In the genomic region with DNA sequence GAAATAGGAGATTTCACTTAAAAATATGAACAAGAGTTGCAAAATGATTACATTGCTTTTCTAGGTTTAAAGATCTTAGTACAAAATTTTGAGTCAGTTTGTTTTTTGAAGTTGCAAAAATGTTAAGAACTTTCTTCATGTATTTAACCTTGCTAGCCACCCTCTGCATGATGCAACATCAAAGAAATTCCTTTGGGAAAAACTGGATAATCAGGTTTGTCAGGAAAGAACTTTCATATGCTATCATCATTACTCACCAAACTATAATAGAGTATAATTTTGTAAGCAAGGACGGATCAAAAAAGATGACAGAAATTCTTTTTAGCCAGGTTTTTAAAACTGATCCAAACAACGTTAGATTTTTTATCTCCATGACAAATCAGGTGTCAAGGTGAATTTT, we compare ENCODE assay signal across 1 cellular context.
TF ChIP-seq lines count a peak whose summit lies in the region.

No MANE protein-coding gene starts in this region.

TF ChIP-seq in GM23338, 12 proteins besides CTCF, POLR2A, EP300 and RAD21:
- TF ChIP-seq, protein P1, sequence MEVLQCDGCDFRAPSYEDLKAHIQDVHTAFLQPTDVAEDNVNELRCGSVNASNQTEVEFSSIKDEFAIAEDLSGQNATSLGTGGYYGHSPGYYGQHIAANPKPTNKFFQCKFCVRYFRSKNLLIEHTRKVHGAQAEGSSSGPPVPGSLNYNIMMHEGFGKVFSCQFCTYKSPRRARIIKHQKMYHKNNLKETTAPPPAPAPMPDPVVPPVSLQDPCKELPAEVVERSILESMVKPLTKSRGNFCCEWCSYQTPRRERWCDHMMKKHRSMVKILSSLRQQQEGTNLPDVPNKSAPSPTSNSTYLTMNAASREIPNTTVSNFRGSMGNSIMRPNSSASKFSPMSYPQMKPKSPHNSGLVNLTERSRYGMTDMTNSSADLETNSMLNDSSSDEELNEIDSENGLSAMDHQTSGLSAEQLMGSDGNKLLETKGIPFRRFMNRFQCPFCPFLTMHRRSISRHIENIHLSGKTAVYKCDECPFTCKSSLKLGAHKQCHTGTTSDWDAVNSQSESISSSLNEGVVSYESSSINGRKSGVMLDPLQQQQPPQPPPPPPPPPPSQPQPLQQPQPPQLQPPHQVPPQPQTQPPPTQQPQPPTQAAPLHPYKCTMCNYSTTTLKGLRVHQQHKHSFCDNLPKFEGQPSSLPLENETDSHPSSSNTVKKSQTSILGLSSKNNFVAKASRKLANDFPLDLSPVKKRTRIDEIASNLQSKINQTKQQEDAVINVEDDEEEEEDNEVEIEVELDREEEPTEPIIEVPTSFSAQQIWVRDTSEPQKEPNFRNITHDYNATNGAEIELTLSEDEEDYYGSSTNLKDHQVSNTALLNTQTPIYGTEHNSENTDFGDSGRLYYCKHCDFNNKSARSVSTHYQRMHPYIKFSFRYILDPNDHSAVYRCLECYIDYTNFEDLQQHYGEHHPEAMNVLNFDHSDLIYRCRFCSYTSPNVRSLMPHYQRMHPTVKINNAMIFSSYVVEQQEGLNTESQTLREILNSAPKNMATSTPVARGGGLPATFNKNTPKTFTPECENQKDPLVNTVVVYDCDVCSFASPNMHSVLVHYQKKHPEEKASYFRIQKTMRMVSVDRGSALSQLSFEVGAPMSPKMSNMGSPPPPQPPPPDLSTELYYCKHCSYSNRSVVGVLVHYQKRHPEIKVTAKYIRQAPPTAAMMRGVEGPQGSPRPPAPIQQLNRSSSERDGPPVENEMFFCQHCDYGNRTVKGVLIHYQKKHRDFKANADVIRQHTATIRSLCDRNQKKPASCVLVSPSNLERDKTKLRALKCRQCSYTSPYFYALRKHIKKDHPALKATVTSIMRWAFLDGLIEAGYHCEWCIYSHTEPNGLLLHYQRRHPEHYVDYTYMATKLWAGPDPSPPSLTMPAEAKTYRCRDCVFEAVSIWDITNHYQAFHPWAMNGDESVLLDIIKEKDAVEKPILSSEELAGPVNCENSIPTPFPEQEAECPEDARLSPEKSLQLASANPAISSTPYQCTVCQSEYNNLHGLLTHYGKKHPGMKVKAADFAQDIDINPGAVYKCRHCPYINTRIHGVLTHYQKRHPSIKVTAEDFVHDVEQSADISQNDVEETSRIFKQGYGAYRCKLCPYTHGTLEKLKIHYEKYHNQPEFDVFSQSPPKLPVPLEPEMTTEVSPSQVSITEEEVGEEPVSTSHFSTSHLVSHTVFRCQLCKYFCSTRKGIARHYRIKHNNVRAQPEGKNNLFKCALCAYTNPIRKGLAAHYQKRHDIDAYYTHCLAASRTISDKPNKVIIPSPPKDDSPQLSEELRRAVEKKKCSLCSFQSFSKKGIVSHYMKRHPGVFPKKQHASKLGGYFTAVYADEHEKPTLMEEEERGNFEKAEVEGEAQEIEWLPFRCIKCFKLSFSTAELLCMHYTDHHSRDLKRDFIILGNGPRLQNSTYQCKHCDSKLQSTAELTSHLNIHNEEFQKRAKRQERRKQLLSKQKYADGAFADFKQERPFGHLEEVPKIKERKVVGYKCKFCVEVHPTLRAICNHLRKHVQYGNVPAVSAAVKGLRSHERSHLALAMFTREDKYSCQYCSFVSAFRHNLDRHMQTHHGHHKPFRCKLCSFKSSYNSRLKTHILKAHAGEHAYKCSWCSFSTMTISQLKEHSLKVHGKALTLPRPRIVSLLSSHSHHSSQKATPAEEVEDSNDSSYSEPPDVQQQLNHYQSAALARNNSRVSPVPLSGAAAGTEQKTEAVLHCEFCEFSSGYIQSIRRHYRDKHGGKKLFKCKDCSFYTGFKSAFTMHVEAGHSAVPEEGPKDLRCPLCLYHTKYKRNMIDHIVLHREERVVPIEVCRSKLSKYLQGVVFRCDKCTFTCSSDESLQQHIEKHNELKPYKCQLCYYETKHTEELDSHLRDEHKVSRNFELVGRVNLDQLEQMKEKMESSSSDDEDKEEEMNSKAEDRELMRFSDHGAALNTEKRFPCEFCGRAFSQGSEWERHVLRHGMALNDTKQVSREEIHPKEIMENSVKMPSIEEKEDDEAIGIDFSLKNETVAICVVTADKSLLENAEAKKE (CRISPR knock-in tag; IDR thresholded peaks at IDR 0.05), result no peak
- TF ChIP-seq NANOG (IDR thresholded peaks at IDR 0.05; ENCODE audit: borderline replicate concordance) (no peak), POLR2AphosphoS5 (IDR thresholded peaks at IDR 0.05; ENCODE audit: low read depth) (no peak), JUNB (IDR thresholded peaks at IDR 0.05; ENCODE audit: unreplicated experiment) (no peak), ZNF331 (CRISPR knock-in tag; IDR thresholded peaks at IDR 0.05; ENCODE audit: low read depth) (no peak), STAT1 (IDR thresholded peaks at IDR 0.05; ENCODE audit: unreplicated experiment) (no peak), ZNF114 (CRISPR knock-in tag; IDR thresholded peaks at IDR 0.05) (no peak), EZH2phosphoT487 (IDR thresholded peaks at IDR 0.05; ENCODE audit: unreplicated experiment) (no peak), EZH2 (IDR thresholded peaks at IDR 0.05; ENCODE audit: low read depth, unreplicated experiment) (no peak)
- TF ChIP-seq, protein P2, sequence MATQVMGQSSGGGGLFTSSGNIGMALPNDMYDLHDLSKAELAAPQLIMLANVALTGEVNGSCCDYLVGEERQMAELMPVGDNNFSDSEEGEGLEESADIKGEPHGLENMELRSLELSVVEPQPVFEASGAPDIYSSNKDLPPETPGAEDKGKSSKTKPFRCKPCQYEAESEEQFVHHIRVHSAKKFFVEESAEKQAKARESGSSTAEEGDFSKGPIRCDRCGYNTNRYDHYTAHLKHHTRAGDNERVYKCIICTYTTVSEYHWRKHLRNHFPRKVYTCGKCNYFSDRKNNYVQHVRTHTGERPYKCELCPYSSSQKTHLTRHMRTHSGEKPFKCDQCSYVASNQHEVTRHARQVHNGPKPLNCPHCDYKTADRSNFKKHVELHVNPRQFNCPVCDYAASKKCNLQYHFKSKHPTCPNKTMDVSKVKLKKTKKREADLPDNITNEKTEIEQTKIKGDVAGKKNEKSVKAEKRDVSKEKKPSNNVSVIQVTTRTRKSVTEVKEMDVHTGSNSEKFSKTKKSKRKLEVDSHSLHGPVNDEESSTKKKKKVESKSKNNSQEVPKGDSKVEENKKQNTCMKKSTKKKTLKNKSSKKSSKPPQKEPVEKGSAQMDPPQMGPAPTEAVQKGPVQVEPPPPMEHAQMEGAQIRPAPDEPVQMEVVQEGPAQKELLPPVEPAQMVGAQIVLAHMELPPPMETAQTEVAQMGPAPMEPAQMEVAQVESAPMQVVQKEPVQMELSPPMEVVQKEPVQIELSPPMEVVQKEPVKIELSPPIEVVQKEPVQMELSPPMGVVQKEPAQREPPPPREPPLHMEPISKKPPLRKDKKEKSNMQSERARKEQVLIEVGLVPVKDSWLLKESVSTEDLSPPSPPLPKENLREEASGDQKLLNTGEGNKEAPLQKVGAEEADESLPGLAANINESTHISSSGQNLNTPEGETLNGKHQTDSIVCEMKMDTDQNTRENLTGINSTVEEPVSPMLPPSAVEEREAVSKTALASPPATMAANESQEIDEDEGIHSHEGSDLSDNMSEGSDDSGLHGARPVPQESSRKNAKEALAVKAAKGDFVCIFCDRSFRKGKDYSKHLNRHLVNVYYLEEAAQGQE (IDR thresholded peaks at IDR 0.05; ENCODE audit: unreplicated experiment), result no peak
TF ChIP-seq in GM23338: peak in this region for 0.
